9 cellular contexts compared by ENCODE assay signal in the genomic region with DNA sequence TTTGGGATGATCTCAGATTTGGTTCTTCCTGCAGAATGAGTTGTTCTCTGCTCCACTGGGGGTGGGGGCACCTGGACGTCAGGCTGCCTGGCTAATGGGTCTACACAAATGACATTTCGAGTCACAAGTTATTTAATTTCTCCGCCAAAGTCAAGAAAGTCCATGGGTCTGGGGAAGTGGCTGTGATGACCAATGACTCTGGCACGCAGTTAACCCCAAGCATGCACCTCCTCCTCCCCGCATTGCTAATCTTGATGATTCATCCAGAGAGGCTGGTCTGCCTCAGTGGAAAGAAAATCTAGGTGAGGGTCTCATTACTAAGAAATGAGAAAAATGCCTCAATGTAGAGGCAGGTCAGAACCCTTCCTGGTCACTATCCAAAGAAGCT.
DNase-seq lines count a peak whose midpoint lies in the region; ATAC-seq lines count a peak whose summit lies in the region.
"Had no signal": no experiment of that assay in that cellular context is flagged by ENCODE, and none has a peak within 500 bp of the region (broad histone marks: within the 10 kb centered on the region; RNA-seq: fewer than 3 reads in every experiment).

No MANE protein-coding gene starts in this region.

- no peak overlapping the region for H3K4me3 Mint-ChIP-seq in stimulated activated memory B cell treated with anti-CD40 and anti-IgM and Interleukin-4, amounts not matched to agents 10 μg/mL and 1 μg/mL and 100 μg/mL, for 72 hours

- H3K27ac Mint-ChIP-seq in stimulated activated memory B cell treated with anti-CD40 and anti-IgM and Interleukin-4, amounts not matched to agents 10 μg/mL and 1 μg/mL and 100 μg/mL, for 72 hours = peak overlapping the region; percentile 89

- H3K4me1 Mint-ChIP-seq in stimulated activated memory B cell treated with anti-CD40 and anti-IgM and Interleukin-4, amounts not matched to agents 10 μg/mL and 1 μg/mL and 100 μg/mL, for 72 hours = peaks cover 35% of the 10 kb centered on the region

- ATAC-seq in activated CD4-positive, CD25-positive, alpha-beta regulatory T cell treated with anti-CD3 and anti-CD28 coated beads, Interleukin-2, amount 50 U/mL, for 24 hours = peak; percentile 44 to 66
- ATAC-seq in stimulated activated memory B cell treated with anti-CD40 and anti-IgM and Interleukin-4, amounts not matched to agents 10 μg/mL and 1 μg/mL and 100 μg/mL, for 72 hours = peak; percentile 59
- no peak for ATAC-seq in HG03095 (IDR thresholded peaks at IDR 0.05; ENCODE audit: unreplicated experiment)
- ATAC-seq in GM21360 (IDR thresholded peaks at IDR 0.05; ENCODE audit: unreplicated experiment) = no peak

- no peak for DNase-seq in activated CD4-positive, CD25-positive, alpha-beta regulatory T cell treated with anti-CD3 and anti-CD28 coated beads, Interleukin-2, amount 50 U/mL, for 72 hours
- DNase-seq in RKO (ENCODE audit: low spot score) = peak; percentile 87
- peak; percentile 94 for DNase-seq in fibroblast of peridontal ligament (ENCODE audit: extremely low read depth)
- no peak for DNase-seq in NCI-H524 (lab: John Stamatoyannopoulos, UW)

- H3K27me3 Mint-ChIP-seq in stimulated activated memory B cell treated with anti-CD40 and anti-IgM and Interleukin-4, amounts not matched to agents 10 μg/mL and 1 μg/mL and 100 μg/mL, for 72 hours = no peaks in the 10 kb centered on the region
- H3K27me3 Mint-ChIP-seq: IgD-negative memory B cell had no signal

- peaks cover 9% of the 10 kb centered on the region for H3K36me3 Mint-ChIP-seq in stimulated activated memory B cell treated with anti-CD40 and anti-IgM and Interleukin-4, amounts not matched to agents 10 μg/mL and 1 μg/mL and 100 μg/mL, for 72 hours

- no peaks in the 10 kb centered on the region for H3K9me3 Mint-ChIP-seq in stimulated activated memory B cell treated with anti-CD40 and anti-IgM and Interleukin-4, amounts not matched to agents 10 μg/mL and 1 μg/mL and 100 μg/mL, for 72 hours
- H3K9me3 Mint-ChIP-seq: IgD-negative memory B cell had no signal

Comparison
In these comparisons a context has a peak if more than half of its experiments do, and no peak if none do; other contexts are left out.
1. ATAC-seq: peak in activated CD4-positive, CD25-positive, alpha-beta regulatory T cell treated with anti-CD3 and anti-CD28 coated beads, Interleukin-2, amount 50 U/mL, for 24 hours (2 of 2) and stimulated activated memory B cell treated with anti-CD40 and anti-IgM and Interleukin-4, amounts not matched to agents 10 μg/mL and 1 μg/mL and 100 μg/mL, for 72 hours (single experiment); none in HG03095 (single experiment) and GM21360 (single experiment).
2. DNase-seq: peak in RKO (single experiment) and fibroblast of peridontal ligament (single experiment); none in activated CD4-positive, CD25-positive, alpha-beta regulatory T cell treated with anti-CD3 and anti-CD28 coated beads, Interleukin-2, amount 50 U/mL, for 72 hours (single experiment) and NCI-H524 (0 of 2).